In the genomic region with DNA sequence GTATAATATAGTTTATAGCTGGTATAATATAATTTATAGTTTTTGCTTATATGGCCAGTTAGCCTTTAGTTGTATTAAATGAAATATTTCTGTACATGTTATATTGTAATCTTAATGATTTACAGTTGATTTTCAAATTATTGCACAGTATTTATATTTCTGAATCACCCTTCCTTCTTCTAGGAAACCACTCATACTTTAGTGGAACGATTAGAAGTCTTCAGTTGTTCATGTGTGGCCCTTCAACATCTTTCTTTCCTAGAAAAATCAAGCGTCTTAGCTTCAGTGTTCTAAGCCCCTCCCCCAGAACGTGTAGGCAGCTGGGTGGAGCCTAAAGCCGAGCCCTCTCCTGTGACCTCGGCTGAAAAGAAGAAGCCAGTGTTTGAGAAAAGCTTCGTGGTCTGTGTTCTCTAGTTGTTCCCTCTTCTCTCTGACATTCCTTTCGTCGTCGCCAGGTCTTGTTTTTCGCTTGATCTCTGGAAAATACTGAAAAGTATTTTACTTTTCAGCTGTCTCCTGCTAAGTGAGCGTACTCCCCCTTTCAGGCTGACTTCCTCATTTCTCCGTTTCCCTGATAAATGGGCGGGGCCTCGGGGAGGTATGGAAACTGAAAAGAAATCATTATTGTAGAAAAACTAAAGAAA, we compare ENCODE assay signal across 7 cellular contexts. TPM values are rescaled to one million over a fixed set of nuclear protein-coding genes. Genes with fewer than 3 reads are reported as not detected.
DNase-seq lines count a peak whose midpoint lies in the region; ATAC-seq and TF ChIP-seq lines count a peak whose summit lies in the region.

C4orf33 (plus strand) TSS at position 342 of the 644 bp plus-strand sequence. CDS start 6,459 bp downstream, outside the sequence.

- DNase-seq in NCI-H2196 (lab: John Stamatoyannopoulos, UW; ENCODE audit: unreplicated experiment) (peak; percentile 59), chondrocyte (ENCODE audit: low spot score) (no peak), kidney glomerular epithelial cell (lab: John Stamatoyannopoulos, UW) (peak; percentile 91)
- DNase-seq in stimulated activated CD4-positive, alpha-beta T cell treated with anti-CD3 and anti-CD28 coated beads, Interleukin-1b, Interleukin-23, amount 100 ng/mL, for 24 hours (ENCODE audit: low read depth in 4 of 4, low spot score in 1 of 4): peak; percentile 51 to 61 (median 56)

- peaks cover 32% of the 10 kb centered on the region for H3K4me1 Mint-ChIP-seq in chondrocyte (ENCODE audit: low read depth)

- no peaks in the 10 kb centered on the region for H3K27me3 Mint-ChIP-seq in chondrocyte (ENCODE audit: low read depth)

- H3K9me3 Mint-ChIP-seq in chondrocyte (ENCODE audit: low read depth): no peaks in the 10 kb centered on the region

- H3K27ac Mint-ChIP-seq in chondrocyte (ENCODE audit: unreplicated experiment): peak within 1 kb of the TSS; percentile 99

- no peaks in the 10 kb centered on the region for H3K36me3 Mint-ChIP-seq in chondrocyte (ENCODE audit: low read depth)

- H3K4me3 Mint-ChIP-seq in chondrocyte (ENCODE audit: unreplicated experiment): peak within 1 kb of the TSS; percentile 89

- TF ChIP-seq CTCF in chondrocyte (IDR thresholded peaks at IDR 0.05): no peak

- ATAC-seq in GM18508 (IDR thresholded peaks at IDR 0.05; ENCODE audit: insufficient read depth, unreplicated experiment) (peak; percentile 27), HG02870 (IDR thresholded peaks at IDR 0.05; ENCODE audit: unreplicated experiment) (peak; percentile 42)
- peak; percentile 63 to 67 for ATAC-seq in activated CD4-positive, CD25-positive, alpha-beta regulatory T cell treated with anti-CD3 and anti-CD28 coated beads, Interleukin-2, amount 50 U/mL, for 24 hours

RNA-seq across cellular contexts. Expression of gene C4orf33, which starts in this region (rescaled TPM):
- total RNA-seq in chondrocyte: 6.3 to 13.4 TPM (median 7.9 TPM) in 3 replicates
